8 cellular contexts compared by ENCODE assay signal in the genomic region with DNA sequence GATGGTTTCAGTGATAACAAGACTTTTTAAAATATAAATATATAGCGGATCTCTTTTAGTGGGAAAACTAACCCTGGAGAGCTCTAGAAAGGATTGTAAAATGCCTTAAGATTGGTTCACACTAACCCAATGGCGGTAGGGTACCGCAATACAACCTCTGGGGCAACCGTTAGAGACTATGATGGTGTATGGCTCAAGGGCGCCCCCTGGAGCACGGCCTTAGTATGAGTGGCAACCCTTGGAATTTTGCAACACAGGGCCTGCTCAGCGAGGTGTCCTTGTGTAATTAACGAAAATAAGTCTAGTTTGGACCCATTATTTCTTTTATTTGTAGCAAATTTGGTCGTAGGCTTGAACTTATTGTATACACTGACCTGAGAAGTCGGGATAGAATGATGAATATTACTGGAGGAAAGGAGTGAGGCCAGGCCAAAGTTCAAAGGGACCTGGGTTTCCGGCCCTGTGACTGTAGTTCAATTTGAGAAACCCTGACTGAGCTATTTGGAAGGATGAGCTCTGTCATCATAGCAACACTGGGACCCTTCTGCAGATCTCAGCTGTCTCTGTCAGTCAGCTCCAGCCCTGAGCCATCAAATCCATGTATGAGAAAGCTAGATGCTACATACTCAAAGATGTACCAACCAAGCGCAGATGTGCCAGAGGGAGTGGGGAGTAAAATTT. TPM values are rescaled to one million over a fixed set of nuclear protein-coding genes. Genes with fewer than 3 reads are reported as not detected.
A peak's percentile ranks its signal among the peaks of the same experiment; 100 is the strongest.
DNase-seq lines count a peak whose midpoint lies in the region; ATAC-seq, FAIRE-seq and TF ChIP-seq lines count a peak whose summit lies in the region.

No MANE protein-coding gene starts in this region.

- H3K36me3 Mint-ChIP-seq in activated CD4-positive, alpha-beta T cell treated with anti-CD3 and anti-CD28 coated beads, Interleukin-2, amount 10 ng/mL, durations not matched to agents 7 days and 5 days (ENCODE audit: low read depth), result peaks cover 13% of the 10 kb centered on the region
- no peaks in the 10 kb centered on the region for H3K36me3 Mint-ChIP-seq in stimulated activated effector memory CD8-positive, alpha-beta T cell treated with anti-CD3 and anti-CD28 coated beads, Interleukin-12 subunit alpha, Interleukin-12 subunit beta, amount 100 ng/mL, for 72 hours

- H3K27me3 ChIP-seq in H7 (ENCODE audit: control insufficient read depth, insufficient read depth, low read length), result no peaks in the 10 kb centered on the region

- H3K4me3 ChIP-seq in H7 (ENCODE audit: insufficient read depth, low read depth, low read length), result no peak overlapping the region

- CTCF ChIA-PET in activated CD4-positive, alpha-beta T cell treated with anti-CD3 and anti-CD28 coated beads, Interleukin-2, amount 10 ng/mL, durations not matched to agents 7 days and 5 days (lab: Charles Lee), result interaction anchor here (0.6 to 3.3 kb wide), 16 partner anchors 9 to 137 kb away, joined by 3 to 25 read pairs (median 3); no protein-coding TSS in a partner anchor

- H3K27ac Mint-ChIP-seq in activated CD4-positive, alpha-beta T cell treated with anti-CD3 and anti-CD28 coated beads, Interleukin-2, amount 10 ng/mL, durations not matched to agents 7 days and 5 days, result no peak overlapping the region
- H3K27ac Mint-ChIP-seq in stimulated activated effector memory CD8-positive, alpha-beta T cell treated with anti-CD3 and anti-CD28 coated beads, Interleukin-12 subunit alpha, Interleukin-12 subunit beta, amount 100 ng/mL, for 72 hours, result no peak overlapping the region

- peak; percentile 98 for ATAC-seq in stimulated activated effector memory CD8-positive, alpha-beta T cell treated with anti-CD3 and anti-CD28 coated beads, Interleukin-12 subunit alpha, Interleukin-12 subunit beta, amount 100 ng/mL, for 72 hours

- TF ChIP-seq POLR2A in GM12891 (IDR thresholded peaks at IDR 0.05; ENCODE audit: low read depth, low read length), result no peak

- no peaks in the 10 kb centered on the region for H3K9me3 Mint-ChIP-seq in activated CD4-positive, alpha-beta T cell treated with anti-CD3 and anti-CD28 coated beads, Interleukin-2, amount 10 ng/mL, durations not matched to agents 7 days and 5 days
- H3K9me3 Mint-ChIP-seq in stimulated activated effector memory CD8-positive, alpha-beta T cell treated with anti-CD3 and anti-CD28 coated beads, Interleukin-12 subunit alpha, Interleukin-12 subunit beta, amount 100 ng/mL, for 72 hours, result no peaks in the 10 kb centered on the region

- DNase-seq in GM12891 (ENCODE audit: insufficient read length, low spot score), result no peak
- peak; percentile 77 for DNase-seq in H7
- DNase-seq in LoVo (ENCODE audit: low spot score), result peak; percentile 41
- peak; percentile 85 for DNase-seq in activated CD4-positive, alpha-beta T cell treated with anti-CD3 and anti-CD28 coated beads, Interleukin-2, amount 10 ng/mL, durations not matched to agents 7 days and 5 days
- peak; percentile 27 to 65 for DNase-seq in dermis microvascular lymphatic vessel endothelial cell (ENCODE audit: low read depth in 2 of 2)
- DNase-seq in midbrain (lab: John Stamatoyannopoulos, UW), result peak; percentile 38
- DNase-seq in stimulated activated effector memory CD8-positive, alpha-beta T cell treated with anti-CD3 and anti-CD28 coated beads, Interleukin-12 subunit alpha, Interleukin-12 subunit beta, amount 100 ng/mL, for 72 hours (ENCODE audit: low spot score in 2 of 2), result peak; percentile 80 to 91
- DNase-seq in NCI-H1105 treated with DMSO at 0.1 percent for 48 hours (lab: John Stamatoyannopoulos, UW), result no peak

- H3K27me3 Mint-ChIP-seq in activated CD4-positive, alpha-beta T cell treated with anti-CD3 and anti-CD28 coated beads, Interleukin-2, amount 10 ng/mL, durations not matched to agents 7 days and 5 days, result no peaks in the 10 kb centered on the region

- no peak overlapping the region for H3K4me3 Mint-ChIP-seq in activated CD4-positive, alpha-beta T cell treated with anti-CD3 and anti-CD28 coated beads, Interleukin-2, amount 10 ng/mL, durations not matched to agents 7 days and 5 days
- no peak overlapping the region for H3K4me3 Mint-ChIP-seq in stimulated activated effector memory CD8-positive, alpha-beta T cell treated with anti-CD3 and anti-CD28 coated beads, Interleukin-12 subunit alpha, Interleukin-12 subunit beta, amount 100 ng/mL, for 72 hours

- peaks cover 51% of the 10 kb centered on the region for H3K4me1 Mint-ChIP-seq in activated CD4-positive, alpha-beta T cell treated with anti-CD3 and anti-CD28 coated beads, Interleukin-2, amount 10 ng/mL, durations not matched to agents 7 days and 5 days
- H3K4me1 Mint-ChIP-seq in stimulated activated effector memory CD8-positive, alpha-beta T cell treated with anti-CD3 and anti-CD28 coated beads, Interleukin-12 subunit alpha, Interleukin-12 subunit beta, amount 100 ng/mL, for 72 hours, result peaks cover 20% of the 10 kb centered on the region

- peak; percentile 66 for FAIRE-seq in GM12891 (lab: Jason Lieb, UNC)

- no peaks in the 10 kb centered on the region for H3K36me3 ChIP-seq in H7 (replicated peaks; ENCODE audit: control insufficient read depth, insufficient read depth, low read length)

- POLR2A ChIA-PET in activated CD4-positive, alpha-beta T cell treated with anti-CD3 and anti-CD28 coated beads, Interleukin-2, amount 10 ng/mL, durations not matched to agents 7 days and 5 days (lab: Charles Lee), result no interaction called here

TF ChIP-seq in GM12891, 5 proteins besides CTCF, POLR2A, EP300 and RAD21:
- TF ChIP-seq PAX5 (IDR thresholded peaks at IDR 0.05; ENCODE audit: insufficient read depth, low read length, severe bottlenecking) (no peak), SPI1 (IDR thresholded peaks at IDR 0.05; ENCODE audit: low read depth, low read length) (no peak), POLR2AphosphoS5 (IDR thresholded peaks at IDR 0.05; ENCODE audit: low read depth, low read length) (no peak), POU2F2 (IDR thresholded peaks at IDR 0.05; ENCODE audit: low read depth, low read length) (no peak), TAF1 (IDR thresholded peaks at IDR 0.05; ENCODE audit: low read depth, low read length) (no peak)

RNA-seq across cellular contexts. Expression of gene CAMK4, which starts 54.8 kb away (rescaled TPM):
- polyA plus RNA-seq in GM12891 (2012; ENCODE audit: low read depth, missing spikeins), result 19.3 TPM
- total RNA-seq in H7 (2014; rRNA removed; shearing (Covaris generic)), result 2.5 and 2.7 TPM in 2 replicates
- 100 to 1,000 TPM; 138 to 139 TPM for total RNA-seq in activated CD4-positive, alpha-beta T cell treated with anti-CD3 and anti-CD28 coated beads, Interleukin-2, amount 10 ng/mL, durations not matched to agents 7 days and 5 days
- total RNA-seq in dermis microvascular lymphatic vessel endothelial cell, result under 0.01 and 0.13 TPM in 2 replicates

Comparison
In these comparisons a context has a peak if more than half of its experiments do, and no peak if none do; other contexts are left out.
1. DNase-seq: peak in H7 (single experiment), LoVo (single experiment), activated CD4-positive, alpha-beta T cell treated with anti-CD3 and anti-CD28 coated beads, Interleukin-2, amount 10 ng/mL, durations not matched to agents 7 days and 5 days (single experiment), dermis microvascular lymphatic vessel endothelial cell (2 of 2), midbrain (single experiment) and stimulated activated effector memory CD8-positive, alpha-beta T cell treated with anti-CD3 and anti-CD28 coated beads, Interleukin-12 subunit alpha, Interleukin-12 subunit beta, amount 100 ng/mL, for 72 hours (2 of 2); none in GM12891 (single experiment) and NCI-H1105 treated with DMSO at 0.1 percent for 48 hours (single experiment).
2. RNA of gene CAMK4, which starts 54.8 kb away (total RNA-seq): 138 to 139 TPM in activated CD4-positive, alpha-beta T cell treated with anti-CD3 and anti-CD28 coated beads, Interleukin-2, amount 10 ng/mL, durations not matched to agents 7 days and 5 days; 2.5 to 2.7 TPM in H7 and under 0.01 to 0.13 TPM in dermis microvascular lymphatic vessel endothelial cell; every median in the first group is over 10 times any median in the second.